ENCODE assay signal across 7 cellular contexts in genomic region chr15:66505818-66506217, GRCh38. TPM values are rescaled to one million over a fixed set of nuclear protein-coding genes. Genes with fewer than 3 reads are reported as not detected.
A peak's percentile ranks its signal among the peaks of the same experiment; 100 is the strongest.
DNase-seq lines count a peak whose midpoint lies in the region; TF ChIP-seq lines count a peak whose summit lies in the region.

No MANE protein-coding gene starts in this region.

- POLR2A ChIA-PET in activated CD4-positive, alpha-beta memory T cell treated with anti-CD3 and anti-CD28 coated beads, Interleukin-2, amount 10 ng/mL, durations not matched to agents 7 days and 5 days (lab: Charles Lee): interaction anchor here (0.9 to 3.9 kb wide), 23 partner anchors 7 to 1200 kb away, joined by 3 to 64 read pairs (median 4); partner anchors contain the start of genes DIS3L, INTS14, MAP2K1 and RNU5B-1

- peak overlapping the region; percentile 92 for H3K4me3 Mint-ChIP-seq in activated CD4-positive, alpha-beta memory T cell treated with anti-CD3 and anti-CD28 coated beads, Interleukin-2, amount 10 ng/mL, durations not matched to agents 7 days and 5 days

- H3K36me3 ChIP-seq in iPS DF 6.9 (ENCODE audit: control insufficient read depth, insufficient read depth, low read length): peaks cover 17% of the 10 kb centered on the region; the same call in 1 of the 2 replicates
- peaks cover 17% of the 10 kb centered on the region for H3K36me3 ChIP-seq in smooth muscle cell (ENCODE audit: low read depth)

- peak overlapping the region; percentile 99 for H3K27ac ChIP-seq in HL-60 (replicated peaks)
- no peak overlapping the region for H3K27ac ChIP-seq in iPS DF 6.9 (ENCODE audit: low read length)
- peak overlapping the region; percentile 99 for H3K27ac ChIP-seq in smooth muscle cell (ENCODE audit: low read depth)

- H3K4me3 ChIP-seq in HL-60 (replicated peaks; ENCODE audit: insufficient read depth, low read length): peak overlapping the region; percentile 86
- H3K4me3 ChIP-seq in iPS DF 6.9 (ENCODE audit: low read length): peak overlapping the region; percentile 70; the same call in 1 of the 2 replicates
- peak overlapping the region; percentile 99 for H3K4me3 ChIP-seq in smooth muscle cell

- peaks cover 68% of the 10 kb centered on the region for H3K79me2 ChIP-seq in smooth muscle cell (ENCODE audit: low read depth)

- H3K27me3 Mint-ChIP-seq in activated CD4-positive, alpha-beta memory T cell treated with anti-CD3 and anti-CD28 coated beads, Interleukin-2, amount 10 ng/mL, durations not matched to agents 7 days and 5 days: no peaks in the 10 kb centered on the region

- DNase-seq in HL-60 (ENCODE audit: low read depth in 1 of 2, low spot score in 1 of 2): no peak
- no peak for DNase-seq in activated CD4-positive, alpha-beta memory T cell treated with anti-CD3 and anti-CD28 coated beads, Interleukin-2, amount 10 ng/mL, durations not matched to agents 7 days and 5 days
- DNase-seq in iPS DF 6.9 (ENCODE audit: low read depth, low spot score): no peak
- DNase-seq in smooth muscle cell (lab: John Stamatoyannopoulos, UW; ENCODE audit: unreplicated experiment): no peak
- no peak for DNase-seq in NCI-H1694 treated with DMSO at 0.1 percent for 48 hours (lab: John Stamatoyannopoulos, UW)
- no peak for DNase-seq in NCI-H345 treated with DMSO at 0.1 percent for 48 hours (lab: John Stamatoyannopoulos, UW; ENCODE audit: unreplicated experiment)
- no peak for DNase-seq in NCI-H2107 treated with DMSO at 0.1 percent for 48 hours (lab: John Stamatoyannopoulos, UW; ENCODE audit: unreplicated experiment)

- H3K9ac ChIP-seq in smooth muscle cell (ENCODE audit: low read depth): peak overlapping the region; percentile 100

- CTCF ChIA-PET in activated CD4-positive, alpha-beta memory T cell treated with anti-CD3 and anti-CD28 coated beads, Interleukin-2, amount 10 ng/mL, durations not matched to agents 7 days and 5 days (lab: Charles Lee): interaction anchor here (1.2 to 2.9 kb wide), 3 partner anchors 8 to 211 kb away, joined by 3 to 12 read pairs (median 4); partner anchors contain the start of genes MAP2K1 and SNAPC5

- peaks cover 22% of the 10 kb centered on the region for H3F3A ChIP-seq in smooth muscle cell (ENCODE audit: low read depth)

- H2AFZ ChIP-seq in smooth muscle cell (ENCODE audit: low read depth): peak overlapping the region; percentile 98

- H3K9me3 Mint-ChIP-seq in activated CD4-positive, alpha-beta memory T cell treated with anti-CD3 and anti-CD28 coated beads, Interleukin-2, amount 10 ng/mL, durations not matched to agents 7 days and 5 days: no peaks in the 10 kb centered on the region

- H3K9me3 ChIP-seq in iPS DF 6.9 (ENCODE audit: control insufficient read depth, insufficient read depth, low read length): no peaks in the 10 kb centered on the region
- no peaks in the 10 kb centered on the region for H3K9me3 ChIP-seq in smooth muscle cell (replicated peaks; ENCODE audit: low read depth)

- H3K27ac Mint-ChIP-seq in activated CD4-positive, alpha-beta memory T cell treated with anti-CD3 and anti-CD28 coated beads, Interleukin-2, amount 10 ng/mL, durations not matched to agents 7 days and 5 days: peak overlapping the region; percentile 96

- TF ChIP-seq CTCF in HL-60 (IDR thresholded peaks at IDR 0.05; ENCODE audit: insufficient read depth, low read length) (no peak), smooth muscle cell (IDR thresholded peaks at IDR 0.05; ENCODE audit: borderline replicate concordance, insufficient read depth, poor library complexity, severe bottlenecking) (no peak)

- peaks cover 35% of the 10 kb centered on the region for H4K20me1 ChIP-seq in smooth muscle cell (ENCODE audit: low read depth)

- peaks cover 46% of the 10 kb centered on the region for H3K36me3 Mint-ChIP-seq in activated CD4-positive, alpha-beta memory T cell treated with anti-CD3 and anti-CD28 coated beads, Interleukin-2, amount 10 ng/mL, durations not matched to agents 7 days and 5 days (ENCODE audit: low read depth)

- WGBS in iPS DF 6.9 (ENCODE audit: insufficient coverage, insufficient read length): no CpG with 5 or more reads among the region's 4 CpGs
- 54% methylated on average over 4 of the region's 4 CpGs for WGBS in smooth muscle cell (ENCODE audit: low lambda C conversion rate)

- no peaks in the 10 kb centered on the region for H3K4me1 ChIP-seq in iPS DF 6.9 (ENCODE audit: control insufficient read depth, insufficient read depth, low read length)
- H3K4me1 ChIP-seq in smooth muscle cell (ENCODE audit: low read depth): peaks cover 28% of the 10 kb centered on the region

- H3K27me3 ChIP-seq in HL-60 (ENCODE audit: insufficient read depth, poor library complexity, severe bottlenecking): no peaks in the 10 kb centered on the region
- H3K27me3 ChIP-seq in iPS DF 6.9 (ENCODE audit: control insufficient read depth, insufficient read depth, low read length): no peaks in the 10 kb centered on the region
- H3K27me3 ChIP-seq in smooth muscle cell (ENCODE audit: low read depth): no peaks in the 10 kb centered on the region

- H3K4me1 Mint-ChIP-seq in activated CD4-positive, alpha-beta memory T cell treated with anti-CD3 and anti-CD28 coated beads, Interleukin-2, amount 10 ng/mL, durations not matched to agents 7 days and 5 days: peaks cover 56% of the 10 kb centered on the region

- peak overlapping the region; percentile 100 for H3K4me2 ChIP-seq in smooth muscle cell

RNA-seq across cellular contexts. Expression of gene ZWILCH, which starts 0.7 kb away (rescaled TPM):
- total RNA-seq in activated CD4-positive, alpha-beta memory T cell treated with anti-CD3 and anti-CD28 coated beads, Interleukin-2, amount 10 ng/mL, durations not matched to agents 7 days and 5 days: 10 to 100 TPM; 28.9 to 30.0 TPM
- total RNA-seq in smooth muscle cell: 17.9 and 22.5 TPM in 2 replicates
- 17.7 and 22.5 TPM in 2 replicates for polyA plus RNA-seq in smooth muscle cell

RNA-seq across cellular contexts. Expression of gene RPL4, which starts 1.2 kb away (rescaled TPM):
- 1,000 to 10,000 TPM; 2,309 to 2,338 TPM for total RNA-seq in activated CD4-positive, alpha-beta memory T cell treated with anti-CD3 and anti-CD28 coated beads, Interleukin-2, amount 10 ng/mL, durations not matched to agents 7 days and 5 days
- 3,841 and 4,095 TPM in 2 replicates for total RNA-seq in smooth muscle cell
- 732 and 782 TPM in 2 replicates for polyA plus RNA-seq in smooth muscle cell

RNA-seq across cellular contexts. Expression of gene SNAPC5, which starts 8.3 kb away (rescaled TPM):
- 10 to 100 TPM; 16.7 to 17.2 TPM for total RNA-seq in activated CD4-positive, alpha-beta memory T cell treated with anti-CD3 and anti-CD28 coated beads, Interleukin-2, amount 10 ng/mL, durations not matched to agents 7 days and 5 days
- total RNA-seq in smooth muscle cell: 12.9 and 19.1 TPM in 2 replicates
- 27.0 TPM in 2 replicates for polyA plus RNA-seq in smooth muscle cell

RNA-seq across cellular contexts. Expression of gene LCTL, which starts 60.0 kb away (rescaled TPM):
- total RNA-seq in activated CD4-positive, alpha-beta memory T cell treated with anti-CD3 and anti-CD28 coated beads, Interleukin-2, amount 10 ng/mL, durations not matched to agents 7 days and 5 days: not detected
- total RNA-seq in smooth muscle cell: 6.4 and 6.5 TPM in 2 replicates
- polyA plus RNA-seq in smooth muscle cell: 3.1 and 4.3 TPM in 2 replicates
